Comparison of ENCODE assay signal across 9 cellular contexts in the genomic region with DNA sequence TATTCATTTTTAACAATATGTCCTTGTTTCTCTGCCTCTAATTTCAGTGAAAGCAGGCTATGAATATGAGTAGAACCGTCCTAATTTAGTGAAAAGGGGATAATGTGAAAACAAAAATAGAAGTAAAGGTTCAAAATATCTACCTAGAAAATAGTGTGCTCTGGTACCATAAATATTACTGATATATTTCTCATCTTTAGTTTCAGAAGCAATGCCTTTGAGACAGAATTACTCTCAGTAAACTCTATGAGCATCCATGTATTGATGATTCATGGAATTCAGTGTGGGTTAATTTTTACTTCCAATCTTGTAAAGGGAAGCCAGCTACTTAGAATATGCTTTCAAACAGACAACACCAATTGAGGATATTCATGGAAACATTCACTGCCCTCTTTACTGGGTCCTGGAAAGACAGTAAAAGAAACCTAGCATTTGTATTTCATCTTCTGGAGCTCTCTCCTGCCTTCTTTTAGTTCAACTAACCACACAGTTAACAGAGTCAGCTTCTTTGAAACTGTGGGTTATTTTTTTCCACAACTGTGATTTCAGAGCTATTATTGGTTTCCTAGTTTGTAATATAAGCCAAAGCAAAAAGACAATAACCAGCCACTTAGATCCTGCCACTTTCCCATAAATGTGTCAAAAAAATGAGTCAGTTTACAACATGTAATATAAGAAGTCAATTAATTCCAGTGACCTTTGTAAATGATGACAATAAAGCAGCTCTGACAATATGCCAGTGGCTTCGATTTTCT. TPM values are rescaled to one million over a fixed set of nuclear protein-coding genes. Genes with fewer than 3 reads are reported as not detected.
A peak's percentile ranks its signal among the peaks of the same experiment; 100 is the strongest.
DNase-seq lines count a peak whose midpoint lies in the region; ATAC-seq lines count a peak whose summit lies in the region.
"Had no signal": no experiment of that assay in that cellular context is flagged by ENCODE, and none has a peak within 500 bp of the region (broad histone marks: within the 10 kb centered on the region; RNA-seq: fewer than 3 reads in every experiment).

No MANE protein-coding gene starts in this region.

- H2BK120ac ChIP-seq in neuronal stem cell (ENCODE audit: low read depth, low read length) = no peak overlapping the region

- H3K27ac ChIP-seq in neuronal stem cell (replicated peaks; ENCODE audit: low read length) = no peak overlapping the region

- H3K4me1 Mint-ChIP-seq in activated CD4-positive, alpha-beta memory T cell treated with anti-CD3 and anti-CD28 coated beads for 36 hours (ENCODE audit: low read depth) = peaks cover 57% of the 10 kb centered on the region

- no CpG with 5 or more reads among the region's 2 CpGs for WGBS in neuronal stem cell (ENCODE audit: extremely low coverage in 2 of 2, insufficient read length in 2 of 2, insufficient replicate concordance in 1 of 2), 2 donors

- no peak overlapping the region for H3K18ac ChIP-seq in neuronal stem cell (ENCODE audit: low read length)

- no peak overlapping the region for H4K8ac ChIP-seq in neuronal stem cell (ENCODE audit: low read depth, low read length)

- H3K9ac ChIP-seq in neuronal stem cell (ENCODE audit: low read depth, low read length, poor library complexity) = no peak overlapping the region

- no peaks in the 10 kb centered on the region for H3K36me3 ChIP-seq in neuronal stem cell (replicated peaks in 1 of 2; ENCODE audit: control insufficient read depth in 2 of 2, insufficient read depth in 2 of 2, low read length in 2 of 2)

- H3K27me3 Mint-ChIP-seq in activated CD4-positive, alpha-beta memory T cell treated with anti-CD3 and anti-CD28 coated beads for 36 hours = no peaks in the 10 kb centered on the region

- no peak for DNase-seq in activated CD4-positive, alpha-beta memory T cell treated with anti-CD3 and anti-CD28 coated beads for 36 hours
- DNase-seq in neuronal stem cell (ENCODE audit: low spot score) (no peak), AG20443 (ENCODE audit: low spot score) (no peak), NCI-H128 (lab: John Stamatoyannopoulos, UW; ENCODE audit: unreplicated experiment) (no peak), activated gamma-delta T cell (lab: John Stamatoyannopoulos, UW) (no peak)
- no peak for DNase-seq in activated effector memory CD4-positive, alpha-beta T cell treated with anti-CD3 and anti-CD28 coated beads, Interleukin-2, amount 50 U/mL, for 16 hours

- H2BK5ac ChIP-seq in neuronal stem cell (ENCODE audit: low read length) = no peak overlapping the region

- peak overlapping the region; percentile 76 for H3K4me3 Mint-ChIP-seq in activated CD4-positive, alpha-beta memory T cell treated with anti-CD3 and anti-CD28 coated beads for 36 hours

- peak overlapping the region; percentile 83 for H3K27ac Mint-ChIP-seq in activated CD4-positive, alpha-beta memory T cell treated with anti-CD3 and anti-CD28 coated beads for 36 hours

- no peak overlapping the region for H2BK15ac ChIP-seq in neuronal stem cell (ENCODE audit: low read length)

- H3K36me3 Mint-ChIP-seq in activated CD4-positive, alpha-beta memory T cell treated with anti-CD3 and anti-CD28 coated beads for 36 hours = peaks cover 2% of the 10 kb centered on the region

- no peak overlapping the region for H3K23ac ChIP-seq in neuronal stem cell (ENCODE audit: low read depth, low read length, poor library complexity)

- no peak overlapping the region for H4K91ac ChIP-seq in neuronal stem cell (ENCODE audit: low read depth, low read length, poor library complexity)

- H3K9me3 ChIP-seq in neuronal stem cell (replicated peaks in 1 of 2; ENCODE audit: control insufficient read depth in 2 of 2, insufficient read depth in 1 of 2, low read depth in 1 of 2, low read length in 2 of 2) = no peaks in the 10 kb centered on the region

- H3K27me3 ChIP-seq in neuronal stem cell (ENCODE audit: control insufficient read depth in 3 of 3, insufficient read depth in 3 of 3, low read depth in 1 of 3, low read length in 3 of 3) = no peaks in the 10 kb centered on the region

- H2AFZ ChIP-seq in neuronal stem cell (ENCODE audit: low read length) = peak overlapping the region; percentile 64

- POLR2A ChIA-PET in activated CD4-positive, alpha-beta memory T cell treated with anti-CD3 and anti-CD28 coated beads for 36 hours (lab: Charles Lee) = interaction anchor here (0.8 to 1.8 kb wide), 4 partner anchors 9 to 65 kb away, joined by 3 to 6 read pairs (median 3); no protein-coding TSS in a partner anchor

- H2AK5ac ChIP-seq in neuronal stem cell (ENCODE audit: low read depth, low read length) = no peak overlapping the region

- intact Hi-C loops in activated CD4-positive, alpha-beta memory T cell treated with anti-CD3 and anti-CD28 coated beads for 36 hours (cut with micrococcal nuclease) = loop anchor here (5.0 to 10.0 kb wide), 3 partner anchors 290 to 1362 kb away; a partner anchor contains a TSS

- no peaks in the 10 kb centered on the region for H3K79me1 ChIP-seq in neuronal stem cell (ENCODE audit: low read depth, low read length)

- CTCF ChIA-PET in activated CD4-positive, alpha-beta memory T cell treated with anti-CD3 and anti-CD28 coated beads for 36 hours (lab: Charles Lee) = interaction anchor here (0.6 to 2.3 kb wide), 5 partner anchors 10 to 1316 kb away, joined by 3 to 13 read pairs (median 3); no protein-coding TSS in a partner anchor

- no peak overlapping the region for H3K14ac ChIP-seq in neuronal stem cell (ENCODE audit: low read length)

- ATAC-seq in GM19351 (IDR thresholded peaks at IDR 0.05; ENCODE audit: unreplicated experiment) (peak; percentile 68), HG02973 (IDR thresholded peaks at IDR 0.05; ENCODE audit: unreplicated experiment) (peak; percentile 54)

- no peak overlapping the region for H2BK12ac ChIP-seq in neuronal stem cell (ENCODE audit: low read length)

- no peak overlapping the region for H3K4me2 ChIP-seq in neuronal stem cell (ENCODE audit: insufficient read depth, low read length, poor library complexity, severe bottlenecking)

- no peaks in the 10 kb centered on the region for H3K9me3 Mint-ChIP-seq in activated CD4-positive, alpha-beta memory T cell treated with anti-CD3 and anti-CD28 coated beads for 36 hours

- H3K4ac ChIP-seq in neuronal stem cell (ENCODE audit: low read length) = no peak overlapping the region

- peaks cover 11 to 28% of the 10 kb centered on the region in 2 donors for H3K4me1 ChIP-seq in neuronal stem cell (ENCODE audit: control insufficient read depth in 2 of 2, insufficient read depth in 1 of 2, low read depth in 1 of 2, low read length in 2 of 2)

- H3K4me3 ChIP-seq in neuronal stem cell (ENCODE audit: low read length in 2 of 2) = peak overlapping the region in 1 of 2 donors; percentile 59
- H3K4me3 ChIP-seq: K562 had no signal

RNA-seq across cellular contexts. Expression of a gene that starts 1.7 kb away (rescaled TPM):
- total RNA-seq in activated CD4-positive, alpha-beta memory T cell treated with anti-CD3 and anti-CD28 coated beads for 36 hours = 1 to 10 TPM; 4.0 to 4.4 TPM
- 2.2 TPM for polyA plus RNA-seq in neuronal stem cell (2013, experiment 1 of 2)
- polyA plus RNA-seq in neuronal stem cell (2013, experiment 2 of 2) = 2.0 TPM
